Comparison of ENCODE assay signal across 11 cellular contexts in genomic region chr4:140078366-140078765, GRCh38.
DNase-seq lines count a peak whose midpoint lies in the region; ATAC-seq and TF ChIP-seq lines count a peak whose summit lies in the region.
"Had no signal": no experiment of that assay in that cellular context is flagged by ENCODE, and none has a peak within 500 bp of the region (broad histone marks: within the 10 kb centered on the region; RNA-seq: fewer than 3 reads in every experiment).

No MANE protein-coding gene starts in this region.

- H3K36me3 Mint-ChIP-seq in activated naive CD4-positive, alpha-beta T cell treated with anti-CD3 and anti-CD28 coated beads for 36 hours (ENCODE audit: low read depth), result no peaks in the 10 kb centered on the region
- H3K36me3 Mint-ChIP-seq in activated naive CD4-positive, alpha-beta T cell treated with anti-CD3 and anti-CD28 coated beads, Interleukin-2, amount 50 U/mL, for 72 hours, result peaks cover 3 to 4% of the 10 kb centered on the region in 2 donors
- H3K36me3 Mint-ChIP-seq in activated naive CD8-positive, alpha-beta T cell treated with anti-CD3 and anti-CD28 coated beads, Interleukin-2, amount 50 U/mL, for 24 hours (ENCODE audit: low read depth), result peaks cover 1% of the 10 kb centered on the region
- H3K36me3 Mint-ChIP-seq in Caco-2 (ENCODE audit: insufficient read depth, unreplicated experiment), result no peaks in the 10 kb centered on the region

- no peaks in the 10 kb centered on the region for H3K9me3 ChIP-seq in testis
- H3K9me3 ChIP-seq in Caco-2, result no peaks in the 10 kb centered on the region

- peak overlapping the region in 1 of 2 donors; percentile 38 for H3K27ac ChIP-seq in testis

- peaks cover 25% of the 10 kb centered on the region for H3K4me1 Mint-ChIP-seq in activated naive CD4-positive, alpha-beta T cell treated with anti-CD3 and anti-CD28 coated beads for 36 hours (ENCODE audit: low read depth)
- peaks cover 49% of the 10 kb centered on the region for H3K4me1 Mint-ChIP-seq in activated naive CD8-positive, alpha-beta T cell treated with anti-CD3 and anti-CD28 coated beads, Interleukin-2, amount 50 U/mL, for 24 hours
- peaks cover 22% of the 10 kb centered on the region for H3K4me1 Mint-ChIP-seq in Caco-2 (ENCODE audit: low read depth, unreplicated experiment)

- BruUV-seq in Caco-2 (replicated peaks; lab: Mats Ljungman, UMichigan), result no TSS peak

- H3K4me3 Mint-ChIP-seq in activated naive CD4-positive, alpha-beta T cell treated with anti-CD3 and anti-CD28 coated beads for 36 hours, result no peak overlapping the region
- no peak overlapping the region for H3K4me3 Mint-ChIP-seq in activated naive CD8-positive, alpha-beta T cell treated with anti-CD3 and anti-CD28 coated beads, Interleukin-2, amount 50 U/mL, for 24 hours
- no peak overlapping the region for H3K4me3 Mint-ChIP-seq in Caco-2 (ENCODE audit: unreplicated experiment)

- intact Hi-C loops in activated naive CD4-positive, alpha-beta T cell treated with anti-CD3 and anti-CD28 coated beads for 36 hours (cut with micrococcal nuclease), result no loop called here
- intact Hi-C loops in testis (cut with DNase I; ENCODE audit: low total_unique reads), result no loop called here
- intact Hi-C loops in Caco-2 (cut with micrococcal nuclease; ENCODE audit: unreplicated experiment), result no loop called here

- TF ChIP-seq CTCF in testis (IDR thresholded peaks at IDR 0.05), result no peak
- no peak for TF ChIP-seq CTCF in Caco-2 (IDR thresholded peaks at IDR 0.05; ENCODE audit: insufficient read depth in 1 of 2, low read depth in 1 of 2, low read length in 1 of 2, severe bottlenecking in 1 of 2, unreplicated experiment in 1 of 2)

- H3K27ac Mint-ChIP-seq in activated naive CD4-positive, alpha-beta T cell treated with anti-CD3 and anti-CD28 coated beads for 36 hours, result peak overlapping the region; percentile 57
- no peak overlapping the region for H3K27ac Mint-ChIP-seq in activated naive CD4-positive, alpha-beta T cell treated with anti-CD3 and anti-CD28 coated beads, Interleukin-2, amount 50 U/mL, for 72 hours
- H3K27ac Mint-ChIP-seq in activated naive CD8-positive, alpha-beta T cell treated with anti-CD3 and anti-CD28 coated beads, Interleukin-2, amount 50 U/mL, for 24 hours, result peak overlapping the region; percentile 40
- no peak overlapping the region for H3K27ac Mint-ChIP-seq in Caco-2 (ENCODE audit: unreplicated experiment)

- CTCF ChIA-PET in activated naive CD4-positive, alpha-beta T cell treated with anti-CD3 and anti-CD28 coated beads for 36 hours (lab: Charles Lee), result interaction anchor here (0.7 to 1.7 kb wide), 3 partner anchors 10 to 72 kb away, joined by 3 to 4 read pairs (median 3); no protein-coding TSS in a partner anchor
- CTCF ChIA-PET in Caco-2 (lab: Charles Lee), result no interaction called here

- no peak for ATAC-seq in activated naive CD4-positive, alpha-beta T cell treated with anti-CD3 and anti-CD28 coated beads, Interleukin-2, amount 50 U/mL, for 72 hours
- ATAC-seq in activated naive CD8-positive, alpha-beta T cell treated with anti-CD3 and anti-CD28 coated beads, Interleukin-2, amount 50 U/mL, for 24 hours, result no peak
- no peak for ATAC-seq in GM19463 (IDR thresholded peaks at IDR 0.05; ENCODE audit: unreplicated experiment)
- ATAC-seq: HCT116 had no signal

- H3K27me3 Mint-ChIP-seq in activated naive CD4-positive, alpha-beta T cell treated with anti-CD3 and anti-CD28 coated beads for 36 hours (ENCODE audit: low read depth), result peaks cover 8% of the 10 kb centered on the region
- peaks cover 29% of the 10 kb centered on the region for H3K27me3 Mint-ChIP-seq in activated naive CD8-positive, alpha-beta T cell treated with anti-CD3 and anti-CD28 coated beads, Interleukin-2, amount 50 U/mL, for 24 hours
- H3K27me3 Mint-ChIP-seq in Caco-2 (ENCODE audit: insufficient read depth, unreplicated experiment), result no peaks in the 10 kb centered on the region

- H3K36me3 ChIP-seq in testis (ENCODE audit: low read depth, missing control alignments) (no peaks in the 10 kb centered on the region), Caco-2 (ENCODE audit: control insufficient read depth, insufficient read depth, low read length) (no peaks in the 10 kb centered on the region)

- no peak for DNase-seq in activated naive CD4-positive, alpha-beta T cell treated with anti-CD3 and anti-CD28 coated beads for 36 hours
- DNase-seq in activated naive CD4-positive, alpha-beta T cell treated with anti-CD3 and anti-CD28 coated beads, Interleukin-2, amount 50 U/mL, for 72 hours (ENCODE audit: low spot score in 2 of 2), result no peak
- DNase-seq in activated naive CD8-positive, alpha-beta T cell treated with anti-CD3 and anti-CD28 coated beads, Interleukin-2, amount 50 U/mL, for 24 hours, result no peak
- DNase-seq in islet precursor cell, result peak; percentile 84
- peak; percentile 43 for DNase-seq in testis
- DNase-seq in Caco-2, result no peak
- no peak for DNase-seq in central memory CD4-positive, alpha-beta T cell
- DNase-seq: cortex of kidney, RPMI8226 had no signal

- POLR2A ChIA-PET in Caco-2 (lab: Charles Lee), result interaction anchor here (0.6 kb wide), 1 partner anchor 13 kb away, joined by 4 read pairs; no protein-coding TSS in a partner anchor

- H3K4me3 ChIP-seq in testis, result no peak overlapping the region
- no peak overlapping the region for H3K4me3 ChIP-seq in Caco-2 (ENCODE audit: low read depth, low read length)

- no peaks in the 10 kb centered on the region for H3K9me3 Mint-ChIP-seq in activated naive CD4-positive, alpha-beta T cell treated with anti-CD3 and anti-CD28 coated beads for 36 hours
- peaks cover 0 to 2% of the 10 kb centered on the region in 2 donors for H3K9me3 Mint-ChIP-seq in activated naive CD4-positive, alpha-beta T cell treated with anti-CD3 and anti-CD28 coated beads, Interleukin-2, amount 50 U/mL, for 72 hours
- no peaks in the 10 kb centered on the region for H3K9me3 Mint-ChIP-seq in activated naive CD8-positive, alpha-beta T cell treated with anti-CD3 and anti-CD28 coated beads, Interleukin-2, amount 50 U/mL, for 24 hours
- no peaks in the 10 kb centered on the region for H3K9me3 Mint-ChIP-seq in Caco-2 (ENCODE audit: unreplicated experiment)

- H3K4me1 ChIP-seq in testis (peaks cover 7% of the 10 kb centered on the region), Caco-2 (peaks cover 7% of the 10 kb centered on the region; the same call in 1 of the 2 replicates)

- no peak for TF ChIP-seq POLR2A in testis (IDR thresholded peaks at IDR 0.05)

- no peaks in the 10 kb centered on the region for H3K27me3 ChIP-seq in testis
- no peaks in the 10 kb centered on the region for H3K27me3 ChIP-seq in Caco-2 (replicated peaks; ENCODE audit: control insufficient read depth, insufficient read depth, low read length)

- WGBS in testis, 2 donors, result 42 to 44% methylated on average over 2 of the region's 2 CpGs

Comparison
In these comparisons a context has a peak if more than half of its experiments do, and no peak if none do; other contexts are left out.
1. H3K27ac Mint-ChIP-seq: peak in activated naive CD4-positive, alpha-beta T cell treated with anti-CD3 and anti-CD28 coated beads for 36 hours (single experiment) and activated naive CD8-positive, alpha-beta T cell treated with anti-CD3 and anti-CD28 coated beads, Interleukin-2, amount 50 U/mL, for 24 hours (single experiment); none in activated naive CD4-positive, alpha-beta T cell treated with anti-CD3 and anti-CD28 coated beads, Interleukin-2, amount 50 U/mL, for 72 hours (0 of 2) and Caco-2 (single experiment).
2. DNase-seq: peak in islet precursor cell (single experiment) and testis (single experiment); none in activated naive CD4-positive, alpha-beta T cell treated with anti-CD3 and anti-CD28 coated beads for 36 hours (single experiment), activated naive CD4-positive, alpha-beta T cell treated with anti-CD3 and anti-CD28 coated beads, Interleukin-2, amount 50 U/mL, for 72 hours (0 of 2), activated naive CD8-positive, alpha-beta T cell treated with anti-CD3 and anti-CD28 coated beads, Interleukin-2, amount 50 U/mL, for 24 hours (single experiment), Caco-2 (0 of 2) and central memory CD4-positive, alpha-beta T cell (single experiment).